ENCODE assay signal across 9 cellular contexts in genomic region chr11:110000045-110000502, GRCh38.
DNase-seq lines count a peak whose midpoint lies in the region; ATAC-seq and TF ChIP-seq lines count a peak whose summit lies in the region.
"Had no signal": no experiment of that assay in that cellular context is flagged by ENCODE, and none has a peak within 500 bp of the region (broad histone marks: within the 10 kb centered on the region; RNA-seq: fewer than 3 reads in every experiment).

No MANE protein-coding gene starts in this region.

- H3K9me3 Mint-ChIP-seq in MCF 10A (ENCODE audit: unreplicated experiment) (no peaks in the 10 kb centered on the region), T-cell (no peaks in the 10 kb centered on the region)
- H3K9me3 Mint-ChIP-seq: activated T-cell treated with anti-CD3 and anti-CD28 coated beads, Interleukin-2, amount 50 U/mL, for 4 hours had no signal

- H3K27me3 Mint-ChIP-seq in MCF 10A (ENCODE audit: insufficient read depth, unreplicated experiment) (no peaks in the 10 kb centered on the region), T-cell (peaks cover 0 to 7% of the 10 kb centered on the region in 2 donors)

- CTCF ChIA-PET in MCF 10A (lab: Yijun Ruan, JAX) (interaction anchor here (0.6 to 1.7 kb wide), 3 partner anchors 25 to 1446 kb away, joined by 3 to 4 read pairs (median 3); no protein-coding TSS in a partner anchor), T-cell (lab: Charles Lee) (no interaction called here)

- H3K4me3 ChIP-seq in breast epithelium (no peak overlapping the region), heart left ventricle (no peak overlapping the region)

- H3K4me3 Mint-ChIP-seq in MCF 10A (ENCODE audit: unreplicated experiment) (no peak overlapping the region), T-cell (no peak overlapping the region)
- H3K4me3 Mint-ChIP-seq: activated T-cell treated with anti-CD3 and anti-CD28 coated beads, Interleukin-2, amount 50 U/mL, for 4 hours had no signal

- WGBS in heart left ventricle, 4 donors: 48 to 58% (median 54%) methylated on average over 6 of the region's 6 CpGs

- H3K9me3 ChIP-seq in breast epithelium (no peaks in the 10 kb centered on the region), heart left ventricle (peaks cover 0 to 6% (median 0%) of the 10 kb centered on the region in 12 donors)

- ATAC-seq in HG02884 (IDR thresholded peaks at IDR 0.05; ENCODE audit: unreplicated experiment): peak; percentile 99
- ATAC-seq in heart left ventricle: peak; percentile 85 to 98 (median 92)
- no peak for ATAC-seq in T-cell (replicated peaks in 1 of 4)

- DNase-seq in MCF 10A (ENCODE audit: unreplicated experiment): peak; percentile 66
- DNase-seq in breast epithelium (ENCODE audit: low spot score in 2 of 2): no peak
- DNase-seq in OCI-M1 (lab: John Stamatoyannopoulos, UW): peak; percentile 96
- no peak for DNase-seq in heart left ventricle
- no peak for DNase-seq in T-cell
- no peak for DNase-seq in NCI-H526 (lab: John Stamatoyannopoulos, UW)
- no peak for DNase-seq in SW480 (ENCODE audit: low spot score)
- DNase-seq: activated T-cell treated with anti-CD3 and anti-CD28 coated beads, Interleukin-2, amount 50 U/mL, for 4 hours had no signal

- no peak overlapping the region for H3K27ac ChIP-seq in breast epithelium
- peak overlapping the region in 2 of 12 donors; percentile 5 to 39 for H3K27ac ChIP-seq in heart left ventricle

- POLR2A ChIA-PET in MCF 10A (lab: Yijun Ruan, JAX): interaction anchor here (1.1 to 1.5 kb wide), 6 partner anchors 8 to 94 kb away, joined by 3 to 8 read pairs (median 4); no protein-coding TSS in a partner anchor
- POLR2A ChIA-PET in T-cell (lab: Charles Lee): no interaction called here

- H3K4me1 ChIP-seq in breast epithelium (no peaks in the 10 kb centered on the region), heart left ventricle (peaks cover 0 to 11% (median 0%) of the 10 kb centered on the region in 12 donors)

- no peak for TF ChIP-seq CTCF in MCF 10A (IDR thresholded peaks at IDR 0.05; ENCODE audit: unreplicated experiment)
- TF ChIP-seq CTCF in breast epithelium (IDR thresholded peaks at IDR 0.05): no peak
- no peak for TF ChIP-seq CTCF in heart left ventricle (IDR thresholded peaks at IDR 0.05)

- H3K27me3 ChIP-seq in breast epithelium (no peaks in the 10 kb centered on the region), heart left ventricle (no peaks in the 10 kb centered on the region)

- H3K4me1 Mint-ChIP-seq in MCF 10A (ENCODE audit: insufficient read depth, unreplicated experiment) (peaks cover 9% of the 10 kb centered on the region), T-cell (no peaks in the 10 kb centered on the region)

- H3K36me3 Mint-ChIP-seq in MCF 10A (ENCODE audit: insufficient read depth, unreplicated experiment) (no peaks in the 10 kb centered on the region), T-cell (no peaks in the 10 kb centered on the region)

- intact Hi-C loops in MCF 10A (cut with micrococcal nuclease) (no loop called here), breast epithelium (cut with DNase I; ENCODE audit: low total_unique reads) (no loop called here), heart left ventricle (cut with DNase I) (no loop called here)

- H3K27ac Mint-ChIP-seq in MCF 10A (ENCODE audit: low read depth, unreplicated experiment): no peak overlapping the region
- H3K27ac Mint-ChIP-seq in T-cell: no peak overlapping the region

- no peaks in the 10 kb centered on the region for H3K36me3 ChIP-seq in breast epithelium
- H3K36me3 ChIP-seq in heart left ventricle: no peaks in the 10 kb centered on the region

- no peak for TF ChIP-seq POLR2A in breast epithelium (IDR thresholded peaks at IDR 0.05)
- TF ChIP-seq POLR2A in heart left ventricle (IDR thresholded peaks at IDR 0.05): no peak

- no TSS peak for BruUV-seq in MCF 10A (replicated peaks; lab: Mats Ljungman, UMichigan)

Comparison
In these comparisons a context has a peak if more than half of its experiments do, and no peak if none do; other contexts are left out.
1. DNase-seq: peak in MCF 10A (single experiment) and OCI-M1 (single experiment); none in breast epithelium (0 of 2), heart left ventricle (0 of 5), T-cell (0 of 34), NCI-H526 (0 of 2) and SW480 (single experiment).
2. ATAC-seq: peak in HG02884 (single experiment) and heart left ventricle (4 of 4); none in T-cell (0 of 4).